In the genomic region with DNA sequence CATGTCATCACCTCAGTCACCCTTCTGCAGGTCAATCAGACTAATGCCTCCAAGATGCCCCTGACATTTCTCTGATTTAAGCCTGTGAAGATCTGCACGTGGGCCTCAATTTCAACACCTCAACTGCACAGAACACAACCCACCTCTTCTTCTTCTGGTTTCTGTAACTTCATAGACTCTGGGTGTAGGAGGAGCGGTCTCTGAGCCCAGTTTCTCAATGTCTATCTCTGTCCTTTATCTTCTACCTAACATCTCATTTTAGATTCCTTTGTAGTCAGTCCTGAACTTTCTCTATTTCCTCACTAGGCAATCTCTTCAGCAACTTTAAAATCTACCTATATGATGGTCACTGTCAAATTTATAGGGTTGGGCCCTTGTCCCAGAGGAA, we compare ENCODE assay signal across 11 cellular contexts.
"Had no signal": no experiment of that assay in that cellular context is flagged by ENCODE, and none has a peak within 500 bp of the region (broad histone marks: within the 10 kb centered on the region; RNA-seq: fewer than 3 reads in every experiment).

No MANE protein-coding gene starts in this region.

- H3K27ac Mint-ChIP-seq: activated naive CD8-positive, alpha-beta T cell treated with anti-CD3 and anti-CD28 coated beads for 36 hours; natural killer cell; T-cell had no signal

- H3K27me3 ChIP-seq: neutrophil, thyroid gland had no signal

- DNase-seq: amniotic stem cell; left cardiac atrium; mesenchymal stem cell; stimulated activated CD4-positive, alpha-beta T cell treated with anti-CD3 and anti-CD28 coated beads, Interleukin-12 subunit alpha, Interleukin-12 subunit beta, amount 100 ng/mL, for 4 hours; thyroid gland had no signal

- H3K4me3 ChIP-seq: esophagus muscularis mucosa, thyroid gland had no signal

- H2AFZ ChIP-seq: parathyroid adenoma had no signal

- H3K79me2 ChIP-seq: parathyroid adenoma had no signal

- H3K27me3 Mint-ChIP-seq: activated naive CD8-positive, alpha-beta T cell treated with anti-CD3 and anti-CD28 coated beads for 36 hours; T-cell had no signal

- H3K27ac ChIP-seq: esophagus muscularis mucosa, parathyroid adenoma, thyroid gland had no signal

- H3K9me3 Mint-ChIP-seq: natural killer cell had no signal

- H3K4me1 ChIP-seq: esophagus muscularis mucosa, parathyroid adenoma, thyroid gland had no signal

- H3K4me3 Mint-ChIP-seq: activated naive CD8-positive, alpha-beta T cell treated with anti-CD3 and anti-CD28 coated beads for 36 hours; natural killer cell; T-cell had no signal

- H3K9ac ChIP-seq: parathyroid adenoma had no signal

- H3K9me3 ChIP-seq: esophagus muscularis mucosa, neutrophil, thyroid gland had no signal

- ATAC-seq: left cardiac atrium had no signal

- H3K36me3 ChIP-seq: esophagus muscularis mucosa, neutrophil had no signal
